Comparison of ENCODE assay signal across 15 cellular contexts in the genomic region with DNA sequence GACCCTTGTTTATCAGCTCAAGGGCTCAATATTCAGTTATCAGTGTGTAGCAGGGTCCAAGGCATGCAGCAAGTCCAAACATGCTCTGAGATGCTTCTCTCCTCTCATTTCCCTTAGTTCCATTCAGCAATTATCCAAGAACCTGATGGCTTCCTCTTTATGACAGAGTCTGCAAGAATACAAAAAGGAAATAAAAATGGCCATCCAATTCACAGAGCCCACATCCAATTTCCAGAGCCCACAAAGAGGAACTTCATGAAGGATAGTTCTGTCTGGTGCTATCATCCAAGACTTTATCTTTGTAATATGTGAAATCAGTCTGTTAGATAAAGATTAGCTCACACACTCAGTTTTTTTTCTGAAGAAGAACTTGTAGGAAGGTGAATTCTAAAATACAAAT.
"Had no signal": no experiment of that assay in that cellular context is flagged by ENCODE, and none has a peak within 500 bp of the region (broad histone marks: within the 10 kb centered on the region; RNA-seq: fewer than 3 reads in every experiment).

No MANE protein-coding gene starts in this region.

- H3K4me3 ChIP-seq: adrenal gland, dorsolateral prefrontal cortex, right atrium auricular region, smooth muscle cell, transverse colon had no signal

- DNase-seq: activated CD4-positive, CD25-positive, alpha-beta regulatory T cell treated with anti-CD3 and anti-CD28 coated beads, Interleukin-2, amount 50 U/mL, for 72 hours; adrenal gland; dorsolateral prefrontal cortex; islet precursor cell; naive thymus-derived CD8-positive, alpha-beta T cell; nucleus accumbens; stimulated activated CD4-positive, alpha-beta T cell treated with anti-CD3 and anti-CD28 coated beads, Interleukin-4, amount 100 ng/mL, for 4 hours; stimulated activated CD8-positive, alpha-beta memory T cell treated with anti-CD3 and anti-CD28 coated beads, Interleukin-4, amount 100 ng/mL, for 48 hours; stimulated activated naive CD8-positive, alpha-beta T cell treated with anti-CD3 and anti-CD28 coated beads, Interleukin-15, Interleukin-2, amounts not matched to agents 100 U/mL and 50 U/mL, for 24 hours; transverse colon had no signal

- H3K27ac ChIP-seq: adrenal gland, dorsolateral prefrontal cortex, right atrium auricular region, transverse colon had no signal

- H3K36me3 ChIP-seq: adrenal gland, right atrium auricular region, transverse colon had no signal

- H3K27me3 ChIP-seq: adrenal gland, dorsolateral prefrontal cortex, right atrium auricular region, transverse colon had no signal

- H3K27me3 Mint-ChIP-seq: progenitor cell of endocrine pancreas had no signal

- ATAC-seq: left lobe of liver; naive thymus-derived CD8-positive, alpha-beta T cell; stimulated activated naive CD8-positive, alpha-beta T cell treated with anti-CD3 and anti-CD28 coated beads, Interleukin-15, Interleukin-2, amounts not matched to agents 100 U/mL and 50 U/mL, for 24 hours had no signal

- H3K4me3 Mint-ChIP-seq: activated naive CD4-positive, alpha-beta T cell treated with anti-CD3 and anti-CD28 coated beads, Interleukin-2, amount 50 U/mL, for 24 hours; naive thymus-derived CD8-positive, alpha-beta T cell had no signal

- H3K4me2 ChIP-seq: smooth muscle cell had no signal

- H3K27ac Mint-ChIP-seq: activated naive CD4-positive, alpha-beta T cell treated with anti-CD3 and anti-CD28 coated beads, Interleukin-2, amount 50 U/mL, for 24 hours; naive thymus-derived CD8-positive, alpha-beta T cell; progenitor cell of endocrine pancreas had no signal

- H3K4me1 ChIP-seq: adrenal gland, right atrium auricular region had no signal

- H3K9me3 ChIP-seq: adrenal gland, right atrium auricular region, transverse colon had no signal
